15 cellular contexts compared by ENCODE assay signal in the genomic region with DNA sequence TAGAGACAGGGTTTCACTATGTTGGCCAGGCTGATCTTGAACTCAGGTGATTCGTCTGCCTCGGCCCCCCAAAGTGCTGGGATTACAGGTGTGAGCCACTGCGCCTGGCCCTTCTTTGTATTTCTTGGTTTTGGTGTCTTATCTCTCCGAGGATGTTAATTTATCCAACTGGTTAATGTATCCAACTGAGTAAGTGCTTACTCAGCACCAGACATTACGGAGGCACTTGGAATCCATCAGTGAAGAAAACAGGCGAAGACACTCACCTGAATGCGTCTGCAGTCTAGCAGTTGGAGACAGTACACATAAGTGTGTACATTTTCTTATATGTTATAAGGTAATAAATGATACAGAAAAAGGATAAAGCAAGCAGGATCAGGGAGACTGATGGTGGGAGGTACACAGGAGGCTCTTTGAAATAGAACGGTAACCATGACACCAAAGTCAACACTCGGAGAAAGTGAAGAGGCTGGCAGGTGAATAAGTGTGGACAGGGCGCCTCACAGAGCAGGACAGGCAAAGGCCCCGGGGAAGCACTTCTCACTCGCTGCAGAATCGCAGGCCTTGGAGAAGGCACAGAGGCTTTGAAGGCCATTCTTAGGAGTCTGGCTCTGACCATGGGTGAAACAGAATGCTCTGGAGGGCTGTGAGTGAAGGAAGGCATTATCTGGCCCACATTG.
DNase-seq lines count a peak whose midpoint lies in the region; ATAC-seq, FAIRE-seq and TF ChIP-seq lines count a peak whose summit lies in the region.
"Had no signal": no experiment of that assay in that cellular context is flagged by ENCODE, and none has a peak within 500 bp of the region (broad histone marks: within the 10 kb centered on the region; RNA-seq: fewer than 3 reads in every experiment).

No MANE protein-coding gene starts in this region.

- no peak for ATAC-seq in HepG2
- no peak for ATAC-seq in right lobe of liver
- ATAC-seq in activated T-helper 17 cell treated with anti-CD3 and anti-CD28 coated beads, Interleukin-2, amount 50 U/mL, for 72 hours (replicated peaks) = peak; percentile 5
- no peak for ATAC-seq in GM21786 (IDR thresholded peaks at IDR 0.05; ENCODE audit: unreplicated experiment)
- no peak for ATAC-seq in GM18861 (IDR thresholded peaks at IDR 0.05; ENCODE audit: unreplicated experiment)
- no peak for ATAC-seq in GM18868 (IDR thresholded peaks at IDR 0.05; ENCODE audit: unreplicated experiment)
- ATAC-seq in HG02981 (IDR thresholded peaks at IDR 0.05; ENCODE audit: unreplicated experiment) = no peak

- no peaks in the 10 kb centered on the region for H3K27me3 Mint-ChIP-seq in activated T-helper 17 cell treated with anti-CD3 and anti-CD28 coated beads, Interleukin-2, amount 50 U/mL, for 72 hours

- TF ChIP-seq POLR2A in HepG2 (IDR thresholded peaks at IDR 0.05; ENCODE audit: insufficient read depth in 1 of 2, low read depth in 2 of 2, low read length in 2 of 2) = no peak
- no peak for TF ChIP-seq POLR2A in right lobe of liver (IDR thresholded peaks at IDR 0.05)

- no peak for TF ChIP-seq RAD21 in HepG2 (CRISPR knock-in tag; IDR thresholded peaks at IDR 0.05)

- no peaks in the 10 kb centered on the region for H3K36me3 Mint-ChIP-seq in activated T-helper 17 cell treated with anti-CD3 and anti-CD28 coated beads, Interleukin-2, amount 50 U/mL, for 72 hours (ENCODE audit: low read depth)

- peaks cover 30% of the 10 kb centered on the region for H3K4me1 Mint-ChIP-seq in activated T-helper 17 cell treated with anti-CD3 and anti-CD28 coated beads, Interleukin-2, amount 50 U/mL, for 72 hours

- H3K36me3 ChIP-seq in HepG2 (replicated peaks in 1 of 2; ENCODE audit: control insufficient read depth in 1 of 2, insufficient read depth in 2 of 2, low read length in 2 of 2) (no peaks in the 10 kb centered on the region), right lobe of liver (no peaks in the 10 kb centered on the region)
- H3K36me3 ChIP-seq: heart left ventricle, Peyer's patch, prostate gland had no signal

- CTCF ChIA-PET in HepG2 (lab: Yijun Ruan, JAX; ENCODE audit: low intra/inter-chr PET ratio, low total read pairs) = no interaction called here

- no peak for FAIRE-seq in HepG2 (lab: Jason Lieb, UNC)

- no TSS peak for BruUV-seq in HepG2 (replicated peaks; lab: Mats Ljungman, UMichigan)

- H3K9ac ChIP-seq in HepG2 (ENCODE audit: insufficient read depth, low read depth, low read length) = no peak overlapping the region

- in situ Hi-C loops in HepG2 (cut with HindIII; ENCODE audit: extremely low pct_ligation_motif_present, low pct_unique_long_range_greater_than_20kb) = loop anchor here (10.0 kb wide), 1 partner anchor 157 kb away; no protein-coding TSS in a partner anchor

- POLR2A ChIA-PET in HepG2 (lab: Yijun Ruan, JAX) = no interaction called here

- H3K4me3 Mint-ChIP-seq in activated T-helper 17 cell treated with anti-CD3 and anti-CD28 coated beads, Interleukin-2, amount 50 U/mL, for 72 hours = no peak overlapping the region
- H3K4me3 Mint-ChIP-seq: activated T-cell treated with anti-CD3 and anti-CD28 coated beads, Interleukin-2, amount 50 U/mL, for 4 hours had no signal

- peak overlapping the region; percentile 11 for H3K27ac Mint-ChIP-seq in activated T-helper 17 cell treated with anti-CD3 and anti-CD28 coated beads, Interleukin-2, amount 50 U/mL, for 72 hours

- no peak overlapping the region for H3K4me2 ChIP-seq in HepG2 (ENCODE audit: low read depth, low read length)

- H4K20me1 ChIP-seq in HepG2 (ENCODE audit: insufficient read depth, low read length) = no peaks in the 10 kb centered on the region

- TF ChIP-seq CTCF in HepG2 (CRISPR knock-in tag; IDR thresholded peaks at IDR 0.05) = no peak
- TF ChIP-seq CTCF in right lobe of liver (IDR thresholded peaks at IDR 0.05) = no peak

- H3K4me3 ChIP-seq in HepG2 (replicated peaks in 1 of 3; ENCODE audit: insufficient read depth in 1 of 3, low read depth in 2 of 3, low read length in 3 of 3) (no peak overlapping the region), right lobe of liver (no peak overlapping the region)
- H3K4me3 ChIP-seq: heart left ventricle, Peyer's patch had no signal

- no peak overlapping the region for H2AFZ ChIP-seq in HepG2 (ENCODE audit: low read length)

- peaks cover 6% of the 10 kb centered on the region; the same call in 1 of the 2 replicates for H3K4me1 ChIP-seq in HepG2 (ENCODE audit: insufficient read depth, low read length)
- no peaks in the 10 kb centered on the region for H3K4me1 ChIP-seq in right lobe of liver
- H3K4me1 ChIP-seq: Peyer's patch, prostate gland had no signal

- intact Hi-C loops in HepG2 (cut with micrococcal nuclease; ENCODE audit: unreplicated experiment) = no loop called here
- intact Hi-C loops in right lobe of liver (cut with DNase I) = no loop called here

- H3K79me2 ChIP-seq in HepG2 (ENCODE audit: insufficient read depth, low read length) = no peaks in the 10 kb centered on the region

- no peaks in the 10 kb centered on the region for H3K9me3 ChIP-seq in HepG2 (ENCODE audit: low read length)
- no peaks in the 10 kb centered on the region for H3K9me3 ChIP-seq in right lobe of liver
- H3K9me3 ChIP-seq: heart left ventricle, Peyer's patch, prostate gland had no signal

- no peak overlapping the region for H3K27ac ChIP-seq in HepG2 (ENCODE audit: extremely low read length, insufficient read depth, low read length)
- no peak overlapping the region for H3K27ac ChIP-seq in right lobe of liver
- H3K27ac ChIP-seq: heart left ventricle, Peyer's patch had no signal

- H3K9me3 Mint-ChIP-seq in activated T-helper 17 cell treated with anti-CD3 and anti-CD28 coated beads, Interleukin-2, amount 50 U/mL, for 72 hours = no peaks in the 10 kb centered on the region
- H3K9me3 Mint-ChIP-seq: activated T-cell treated with anti-CD3 and anti-CD28 coated beads, Interleukin-2, amount 50 U/mL, for 4 hours had no signal

- TF ChIP-seq EP300 in HepG2 (IDR thresholded peaks at IDR 0.05; ENCODE audit: low read depth in 2 of 2, low read length in 2 of 2) (no peak), HepG2 (CRISPR knock-in tag; IDR thresholded peaks at IDR 0.05; ENCODE audit: borderline replicate concordance) (no peak)

- DNase-seq in HepG2 (ENCODE audit: low spot score) = no peak
- DNase-seq in right lobe of liver = no peak
- DNase-seq in NCI-H2107 (lab: John Stamatoyannopoulos, UW) = peak; percentile 45
- DNase-seq: activated T-cell treated with anti-CD3 and anti-CD28 coated beads, Interleukin-2, amount 50 U/mL, for 4 hours; amniotic stem cell; cortex of kidney; KBM-7; Peyer's patch had no signal

- WGBS in HepG2 (ENCODE audit: low lambda C conversion rate) = 93% methylated on average over 13 of the region's 13 CpGs
- WGBS in right lobe of liver (ENCODE audit: insufficient coverage, low coverage, low lambda C conversion rate, missing lambda C conversion rate) = 82% methylated on average over 13 of the region's 13 CpGs

- no peaks in the 10 kb centered on the region for H3K27me3 ChIP-seq in HepG2 (ENCODE audit: control insufficient read depth in 1 of 2, insufficient read depth in 2 of 2, low read length in 2 of 2)
- no peaks in the 10 kb centered on the region for H3K27me3 ChIP-seq in right lobe of liver
- H3K27me3 ChIP-seq: heart left ventricle, Peyer's patch had no signal

TF ChIP-seq in HepG2, 621 proteins besides CTCF, POLR2A, EP300 and RAD21:
- TF ChIP-seq ETV6 (CRISPR knock-in tag; conservative IDR thresholded peaks at IDR 0.05) = no peak
- TF ChIP-seq GPBP1L1 (CRISPR knock-in tag; IDR thresholded peaks at IDR 0.05) = no peak
- TF ChIP-seq MIER3 (CRISPR knock-in tag; IDR thresholded peaks at IDR 0.05; ENCODE audit: borderline replicate concordance) = no peak
- no peak for TF ChIP-seq PREB (CRISPR knock-in tag; IDR thresholded peaks at IDR 0.05)
- no peak for TF ChIP-seq ZNF747 (CRISPR knock-in tag; IDR thresholded peaks at IDR 0.05; ENCODE audit: borderline replicate concordance)
- TF ChIP-seq MAFK (conservative IDR thresholded peaks at IDR 0.05 in 1 of 2, IDR thresholded peaks at IDR 0.05 in 1 of 2; ENCODE audit: low read length in 2 of 2) = peak; percentile 82 to 84
- no peak for TF ChIP-seq ZNF296 (CRISPR knock-in tag; conservative IDR thresholded peaks at IDR 0.05)
- TF ChIP-seq MAFF (IDR thresholded peaks at IDR 0.05; ENCODE audit: low read depth, low read length) = peak; percentile 72
- no peak for TF ChIP-seq TOE1 (CRISPR knock-in tag; IDR thresholded peaks at IDR 0.05)
- no peak for TF ChIP-seq HBP1 (CRISPR knock-in tag; IDR thresholded peaks at IDR 0.05; ENCODE audit: low read depth)
- TF ChIP-seq SNAPC2 (CRISPR knock-in tag; IDR thresholded peaks at IDR 0.05) = no peak
